1 cellular context compared by ENCODE assay signal in the genomic region with DNA sequence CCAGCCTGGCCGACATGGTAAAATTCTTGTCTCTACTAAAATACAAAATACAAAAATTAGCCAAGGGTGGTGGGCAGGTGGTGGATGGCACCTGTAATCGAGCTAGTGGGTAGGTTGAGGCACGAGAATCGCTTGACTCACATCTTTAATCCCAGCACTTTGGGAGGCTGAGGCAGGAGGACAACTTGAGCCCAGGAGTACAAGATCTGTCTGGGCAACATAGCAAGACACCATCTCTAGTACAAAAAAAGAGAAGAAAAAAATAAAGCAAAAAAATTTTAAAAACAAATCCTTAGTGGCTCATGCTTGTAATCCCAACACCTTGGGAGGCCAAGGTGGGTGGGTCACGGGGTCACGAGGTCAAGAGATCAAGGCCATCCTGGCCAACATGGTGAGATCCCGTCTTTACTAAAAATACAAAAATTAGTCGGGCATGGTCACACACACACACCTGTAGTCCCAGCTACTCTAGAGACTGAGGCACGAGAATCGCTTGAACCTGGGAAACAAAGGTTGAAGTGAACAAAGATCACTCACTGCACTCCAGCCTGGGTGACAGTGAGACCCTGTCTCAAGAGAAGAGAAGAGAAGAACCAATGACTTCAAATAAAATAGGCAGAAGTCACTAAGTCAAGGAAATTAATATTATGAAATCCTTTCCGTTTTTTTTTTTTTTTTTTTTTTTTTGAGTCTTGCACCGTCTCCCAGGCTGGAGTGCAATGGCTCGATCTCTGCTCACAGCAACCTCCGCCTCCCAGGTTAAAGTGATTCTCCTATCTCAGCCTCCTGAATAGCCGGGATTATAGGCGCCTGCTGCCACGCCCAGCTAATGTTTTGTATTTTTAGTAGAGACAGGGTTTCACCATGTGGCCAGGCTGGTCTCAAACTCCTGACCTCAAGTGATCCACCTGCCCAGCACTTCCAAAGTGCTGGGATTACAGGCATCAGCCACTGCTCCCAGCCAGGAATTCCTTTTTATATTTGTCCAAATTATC.
TF ChIP-seq lines count a peak whose summit lies in the region.

No MANE protein-coding gene starts in this region.

TF ChIP-seq in endothelial cell of umbilical vein, 7 proteins besides CTCF, POLR2A, EP300 and RAD21:
- TF ChIP-seq GATA2 (IDR thresholded peaks at IDR 0.05; ENCODE audit: insufficient read depth, insufficient read length, low read depth, low read length) = no peak
